28 cellular contexts compared by ENCODE assay signal in genomic region chr2:95087379-95087778, GRCh38.
"Had no signal": no experiment of that assay in that cellular context is flagged by ENCODE, and none has a peak within 500 bp of the region (broad histone marks: within the 10 kb centered on the region; RNA-seq: fewer than 3 reads in every experiment).

No MANE protein-coding gene starts in this region.

- DNase-seq: activated CD4-positive, alpha-beta T cell treated with anti-CD3 and anti-CD28 coated beads for 36 hours; activated CD4-positive, alpha-beta T cell treated with anti-CD3 and anti-CD28 coated beads, Interleukin-2, amount 10 ng/mL, durations not matched to agents 24 days and 14 days; activated CD4-positive, CD25-positive, alpha-beta regulatory T cell; activated CD4-positive, CD25-positive, alpha-beta regulatory T cell treated with anti-CD3 and anti-CD28 coated beads, Interleukin-2, amount 50 U/mL, for 72 hours; activated CD8-positive, alpha-beta memory T cell treated with anti-CD3 and anti-CD28 coated beads for 24 hours; activated CD8-positive, alpha-beta T cell treated with anti-CD3 and anti-CD28 coated beads for 36 hours; activated effector memory CD4-positive, alpha-beta T cell treated with Interleukin-2 at 50 U/mL for 16 hours; activated gamma-delta T cell treated with Interleukin-2 at 50 U/mL for 16 hours; activated naive CD4-positive, alpha-beta T cell treated with anti-CD3 and anti-CD28 coated beads, Interleukin-2, amount 50 U/mL, for 16 hours; activated naive CD4-positive, alpha-beta T cell treated with Interleukin-2 at 50 U/mL for 16 hours; activated T-cell treated with anti-CD3 and anti-CD28 coated beads, Interleukin-2, amount 50 U/mL, for 4 hours; amniotic stem cell; anterior cingulate cortex; brain microvascular endothelial cell; dorsolateral prefrontal cortex; effector memory CD4-positive, alpha-beta T cell; erythroblast; foreskin keratinocyte; gastrocnemius medialis; glutamatergic neuron; heart left ventricle; T-helper 1 cell; T-helper 17 cell; T1000; WERI-Rb-1 had no signal

- H3K4me3 ChIP-seq: coronary artery, dorsolateral prefrontal cortex, esophagus muscularis mucosa, gastrocnemius medialis, heart left ventricle had no signal

- ATAC-seq: activated CD4-positive, alpha-beta T cell treated with anti-CD3 and anti-CD28 coated beads for 36 hours; activated CD8-positive, alpha-beta T cell treated with anti-CD3 and anti-CD28 coated beads for 36 hours; activated T-cell treated with anti-CD3 and anti-CD28 coated beads, Interleukin-2, amount 50 U/mL, for 4 hours; activated T-helper 17 cell treated with anti-CD3 and anti-CD28 coated beads, Interleukin-2, amount 50 U/mL, for 72 hours; foreskin keratinocyte; gastrocnemius medialis; heart left ventricle; T-helper 17 cell had no signal

- H3K27ac ChIP-seq: brain microvascular endothelial cell, coronary artery, dorsolateral prefrontal cortex, esophagus muscularis mucosa, foreskin keratinocyte, gastrocnemius medialis, heart left ventricle, WERI-Rb-1 had no signal

- H3K9me3 ChIP-seq: esophagus muscularis mucosa, gastrocnemius medialis, heart left ventricle had no signal

- H3K27me3 ChIP-seq: brain microvascular endothelial cell, dorsolateral prefrontal cortex, esophagus muscularis mucosa, foreskin keratinocyte, gastrocnemius medialis, heart left ventricle had no signal

- H3K4me1 ChIP-seq: esophagus muscularis mucosa, foreskin keratinocyte, gastrocnemius medialis, heart left ventricle had no signal
